In genomic region chr1:234433563-234434285, GRCh38 we compare ENCODE assay signal across 10 cellular contexts. TPM values are rescaled to one million over a fixed set of nuclear protein-coding genes. Genes with fewer than 3 reads are reported as not detected.
DNase-seq lines count a peak whose midpoint lies in the region; ATAC-seq and TF ChIP-seq lines count a peak whose summit lies in the region.
"Had no signal": no experiment of that assay in that cellular context is flagged by ENCODE, and none has a peak within 500 bp of the region (broad histone marks: within the 10 kb centered on the region; RNA-seq: fewer than 3 reads in every experiment).

No MANE protein-coding gene starts in this region.

- peaks cover 4% of the 10 kb centered on the region for H3K4me1 Mint-ChIP-seq in mesothelial cell of epicardium
- H3K4me1 Mint-ChIP-seq: stimulated activated naive CD8-positive, alpha-beta T cell treated with anti-CD3 and anti-CD28 coated beads, Interleukin-15, amount 100 ng/mL, for 72 hours had no signal

- no peaks in the 10 kb centered on the region for H3K27me3 Mint-ChIP-seq in mesothelial cell of epicardium (ENCODE audit: low read depth)
- H3K27me3 Mint-ChIP-seq: activated T-cell treated with anti-CD3 and anti-CD28 coated beads, Interleukin-2, amount 50 U/mL, for 24 hours; stimulated activated naive CD8-positive, alpha-beta T cell treated with anti-CD3 and anti-CD28 coated beads, Interleukin-15, amount 100 ng/mL, for 72 hours had no signal

- peaks cover 5% of the 10 kb centered on the region for H3K9me3 Mint-ChIP-seq in mesothelial cell of epicardium
- H3K9me3 Mint-ChIP-seq: activated T-cell treated with anti-CD3 and anti-CD28 coated beads, Interleukin-2, amount 50 U/mL, for 24 hours; stimulated activated naive CD8-positive, alpha-beta T cell treated with anti-CD3 and anti-CD28 coated beads, Interleukin-15, amount 100 ng/mL, for 72 hours had no signal

- ATAC-seq in GM18870 (IDR thresholded peaks at IDR 0.05; ENCODE audit: unreplicated experiment) (peak; percentile 61), HG03565 (IDR thresholded peaks at IDR 0.05; ENCODE audit: unreplicated experiment) (peak; percentile 64), HG03354 (IDR thresholded peaks at IDR 0.05; ENCODE audit: poor library complexity, severe bottlenecking, unreplicated experiment) (no peak)
- ATAC-seq: stimulated activated naive CD8-positive, alpha-beta T cell treated with anti-CD3 and anti-CD28 coated beads, Interleukin-15, amount 100 ng/mL, for 72 hours had no signal

- H3K4me3 ChIP-seq in AG10803 (ENCODE audit: low read length) (no peak overlapping the region), epithelial cell of proximal tubule (ENCODE audit: low read depth, low read length) (no peak overlapping the region)

- peak; percentile 28 for DNase-seq in AG10803 (ENCODE audit: low read depth)
- DNase-seq in epithelial cell of proximal tubule (ENCODE audit: low read depth), result peak; percentile 55
- DNase-seq in KG1 (lab: John Stamatoyannopoulos, UW), result no peak
- DNase-seq in mesothelial cell of epicardium (ENCODE audit: low spot score in 2 of 2, unreplicated experiment in 2 of 2), result no peak
- no peak for DNase-seq in SKM-1 treated with dmso at 0.1 percent for 144 hours (lab: John Stamatoyannopoulos, UW; ENCODE audit: unreplicated experiment)
- DNase-seq: activated T-cell treated with anti-CD3 and anti-CD28 coated beads, Interleukin-2, amount 50 U/mL, for 24 hours; stimulated activated naive CD8-positive, alpha-beta T cell treated with anti-CD3 and anti-CD28 coated beads, Interleukin-15, amount 100 ng/mL, for 72 hours had no signal

- no peak overlapping the region for H3K4me3 Mint-ChIP-seq in mesothelial cell of epicardium
- H3K4me3 Mint-ChIP-seq: activated T-cell treated with anti-CD3 and anti-CD28 coated beads, Interleukin-2, amount 50 U/mL, for 24 hours; stimulated activated naive CD8-positive, alpha-beta T cell treated with anti-CD3 and anti-CD28 coated beads, Interleukin-15, amount 100 ng/mL, for 72 hours had no signal

- H3K27ac Mint-ChIP-seq in mesothelial cell of epicardium, result no peak overlapping the region
- H3K27ac Mint-ChIP-seq: activated T-cell treated with anti-CD3 and anti-CD28 coated beads, Interleukin-2, amount 50 U/mL, for 24 hours had no signal

- TF ChIP-seq CTCF in AG10803 (conservative IDR thresholded peaks at IDR 0.05; ENCODE audit: low read length) (no peak), epithelial cell of proximal tubule (conservative IDR thresholded peaks at IDR 0.05; ENCODE audit: low read depth, low read length) (no peak), mesothelial cell of epicardium (IDR thresholded peaks at IDR 0.05; ENCODE audit: unreplicated experiment) (no peak)

- H3K36me3 Mint-ChIP-seq in mesothelial cell of epicardium, result peaks cover 32% of the 10 kb centered on the region

RNA-seq across cellular contexts. Expression of gene TARBP1, which starts 45.3 kb away (rescaled TPM):
- total RNA-seq in epithelial cell of proximal tubule, result 17.4 and 31.2 TPM in 2 replicates
- total RNA-seq in mesothelial cell of epicardium, result 66.0 to 69.8 TPM (median 66.1 TPM) in 3 replicates

Comparison
In these comparisons a context has a peak if more than half of its experiments do, and no peak if none do; other contexts are left out.
1. DNase-seq: peak in AG10803 (single experiment) and epithelial cell of proximal tubule (single experiment); none in KG1 (single experiment), mesothelial cell of epicardium (0 of 2) and SKM-1 treated with dmso at 0.1 percent for 144 hours (single experiment).